Comparison of ENCODE assay signal across 8 cellular contexts in genomic region chr12:74538491-74539258, GRCh38. TPM values are rescaled to one million over a fixed set of nuclear protein-coding genes. Genes with fewer than 3 reads are reported as not detected.
DNase-seq lines count a peak whose midpoint lies in the region; ATAC-seq, FAIRE-seq and TF ChIP-seq lines count a peak whose summit lies in the region.

No MANE protein-coding gene starts in this region.

- H3K4me3 Mint-ChIP-seq in stimulated activated naive B cell treated with anti-CD40 and anti-IgM and Interleukin-4, amounts not matched to agents 10 μg/mL and 1 μg/mL and 100 μg/mL, for 72 hours, result peak overlapping the region; percentile 92

- peaks cover 35% of the 10 kb centered on the region for H3K4me1 ChIP-seq in GM23248 (ENCODE audit: insufficient read depth)
- H3K4me1 ChIP-seq in Panc1 (ENCODE audit: control insufficient read depth, insufficient read depth, low read length), result peaks cover 21% of the 10 kb centered on the region
- H3K4me1 ChIP-seq in K562 (replicated peaks in 1 of 2; ENCODE audit: control insufficient read depth in 2 of 2, insufficient read depth in 2 of 2, low read length in 2 of 2), result peaks cover 8 to 15% of the 10 kb centered on the region in 2 experiments; a peak in 4 of 5 replicates
- peaks cover 27 to 29% of the 10 kb centered on the region in 2 donors for H3K4me1 ChIP-seq in kidney (ENCODE audit: control insufficient read depth in 1 of 2, insufficient read depth in 1 of 2, low read depth in 1 of 2, low read length in 2 of 2)

- H3K9ac ChIP-seq in GM23248, result peak overlapping the region; percentile 99
- peak overlapping the region; percentile 89 to 99 for H3K9ac ChIP-seq in K562 (ENCODE audit: insufficient read depth in 1 of 2, low read depth in 2 of 2, low read length in 2 of 2)
- H3K9ac ChIP-seq in kidney (ENCODE audit: low read length in 2 of 2), result peak overlapping the region; percentile 77 to 97

- H3K36me3 ChIP-seq in GM23248 (ENCODE audit: low read depth), result 0 out of 2 replicates have a peak, but pooled peaks cover 12% of the 10 kb centered on the region
- peaks cover 10% of the 10 kb centered on the region for H3K36me3 ChIP-seq in Panc1 (ENCODE audit: control insufficient read depth, insufficient read depth, low read length)
- peaks cover 43% of the 10 kb centered on the region for H3K36me3 ChIP-seq in K562 (ENCODE audit: control insufficient read depth, insufficient read depth, low read length)
- H3K36me3 ChIP-seq in kidney (ENCODE audit: control insufficient read depth in 1 of 2, insufficient read depth in 2 of 2, low read length in 2 of 2), result peaks cover 0 to 2% of the 10 kb centered on the region in 2 donors

- H3K4me3 ChIP-seq in GM23248 (peak overlapping the region; percentile 95), Panc1 (ENCODE audit: low read depth in 2 of 2, low read length in 2 of 2) (peak overlapping the region; percentile 82 to 99), K562 (peak overlapping the region; percentile 69), kidney (ENCODE audit: low read length in 2 of 2) (peak overlapping the region; percentile 98)

- 29 to 40% methylated on average over 7 of the region's 7 CpGs for WGBS in GM23248 (ENCODE audit: low coverage in 1 of 2, low lambda C conversion rate in 2 of 2, missing lambda C conversion rate in 2 of 2), 2 experiments
- WGBS in K562 (ENCODE audit: insufficient coverage, low coverage, missing lambda C conversion rate), result 3% methylated on average over 7 of the region's 7 CpGs

- no peak for TF ChIP-seq POLR2A in K562 (conservative IDR thresholded peaks at IDR 0.05)

- in situ Hi-C loops in GM23248 (cut with MboI) (no loop called here), Panc1 (cut with HindIII; ENCODE audit: low pct_unique_long_range_greater_than_20kb, low sequenced_read_pairs) (no loop called here), K562 (cut with MboI) (loop anchor here (10.0 to 25.0 kb wide), 2 partner anchors 426 to 524 kb away; no protein-coding TSS in a partner anchor), ACHN (cut with HindIII; ENCODE audit: low pct_ligation_motif_present, low pct_unique_long_range_greater_than_20kb, low sequenced_read_pairs) (no loop called here)

- CTCF ChIA-PET in Panc1 (lab: Charles Lee) (no interaction called here), K562 (lab: Yijun Ruan, JAX; ENCODE audit: low intra/inter-chr PET ratio) (no interaction called here)

- H3K9me1 ChIP-seq in K562 (ENCODE audit: control insufficient read depth, insufficient read depth, low read length), result no peaks in the 10 kb centered on the region

- H3K27me3 Mint-ChIP-seq in stimulated activated naive B cell treated with anti-CD40 and anti-IgM and Interleukin-4, amounts not matched to agents 10 μg/mL and 1 μg/mL and 100 μg/mL, for 72 hours, result no peaks in the 10 kb centered on the region

- no peak for TF ChIP-seq RAD21 in K562 (CRISPR knock-in tag; conservative IDR thresholded peaks at IDR 0.05 in 1 of 2, IDR thresholded peaks at IDR 0.05 in 1 of 2)

- no peak for ATAC-seq in Panc1
- ATAC-seq in K562, result peak; percentile 52
- ATAC-seq in stimulated activated naive B cell treated with anti-CD40 and anti-IgM and Interleukin-4, amounts not matched to agents 10 μg/mL and 1 μg/mL and 100 μg/mL, for 72 hours (replicated peaks), result peak; percentile 16 to 23

- peaks cover 29 to 52% of the 10 kb centered on the region in 2 donors for H3K36me3 Mint-ChIP-seq in stimulated activated naive B cell treated with anti-CD40 and anti-IgM and Interleukin-4, amounts not matched to agents 10 μg/mL and 1 μg/mL and 100 μg/mL, for 72 hours

- POLR2A ChIA-PET in Panc1 (lab: Charles Lee), result interaction anchor here (0.5 kb wide), 1 partner anchor 49 kb away, joined by 10 read pairs; no protein-coding TSS in a partner anchor
- POLR2A ChIA-PET in K562 (lab: Yijun Ruan, JAX), result interaction anchor here (0.6 to 2.6 kb wide), 4 partner anchors 8 to 1065 kb away, joined by 3 to 6 read pairs (median 3); no protein-coding TSS in a partner anchor

- BruUV-seq in Panc1 (replicated peaks; lab: Mats Ljungman, UMichigan) (no TSS peak), K562 (replicated peaks; lab: Mats Ljungman, UMichigan) (no TSS peak)

- FAIRE-seq in K562 (lab: Jason Lieb, UNC), result peak; percentile 64
- FAIRE-seq in kidney (lab: Jason Lieb, UNC), result no peak

- H3K4me1 Mint-ChIP-seq in stimulated activated naive B cell treated with anti-CD40 and anti-IgM and Interleukin-4, amounts not matched to agents 10 μg/mL and 1 μg/mL and 100 μg/mL, for 72 hours, result peaks cover 31 to 55% of the 10 kb centered on the region in 2 donors

- no peak for TF ChIP-seq EP300 in K562 (IDR thresholded peaks at IDR 0.05; ENCODE audit: low read length)

- TF ChIP-seq CTCF in Panc1 (IDR thresholded peaks at IDR 0.05) (no peak), K562 (IDR thresholded peaks at IDR 0.05 in 2 of 3, conservative IDR thresholded peaks at IDR 0.05 in 1 of 3; ENCODE audit: insufficient read depth in 2 of 3, low read depth in 1 of 3, low read length in 3 of 3) (no peak), kidney (IDR thresholded peaks at IDR 0.05; ENCODE audit: borderline replicate concordance, extremely low read depth, insufficient read depth) (no peak)

- peaks cover 7% of the 10 kb centered on the region for H3F3A ChIP-seq in GM23248 (ENCODE audit: insufficient read depth)

- peaks cover 21% of the 10 kb centered on the region; the same call in 1 of the 2 replicates for H4K20me1 ChIP-seq in GM23248 (ENCODE audit: insufficient read depth)
- peaks cover 18% of the 10 kb centered on the region for H4K20me1 ChIP-seq in K562 (replicated peaks; ENCODE audit: control insufficient read depth, insufficient read depth, low read length)

- no peaks in the 10 kb centered on the region for H3K9me2 ChIP-seq in GM23248 (ENCODE audit: insufficient read depth)

- H3K27ac Mint-ChIP-seq in stimulated activated naive B cell treated with anti-CD40 and anti-IgM and Interleukin-4, amounts not matched to agents 10 μg/mL and 1 μg/mL and 100 μg/mL, for 72 hours, result peak overlapping the region; percentile 98

- H3K27me3 ChIP-seq in GM23248 (replicated peaks; ENCODE audit: insufficient read depth), result no peaks in the 10 kb centered on the region
- no peaks in the 10 kb centered on the region for H3K27me3 ChIP-seq in Panc1 (ENCODE audit: control insufficient read depth, insufficient read depth, low read length)
- H3K27me3 ChIP-seq in K562 (ENCODE audit: control insufficient read depth in 2 of 2, insufficient read depth in 2 of 2, low read length in 2 of 2), result no peaks in the 10 kb centered on the region

- H3K9me3 ChIP-seq in GM23248 (ENCODE audit: low read depth), result no peaks in the 10 kb centered on the region
- H3K9me3 ChIP-seq in Panc1 (ENCODE audit: control insufficient read depth, insufficient read depth, low read depth, low read length), result no peaks in the 10 kb centered on the region
- no peaks in the 10 kb centered on the region for H3K9me3 ChIP-seq in K562 (replicated peaks; ENCODE audit: control insufficient read depth, insufficient read depth, low read depth, low read length)
- H3K9me3 ChIP-seq in kidney (ENCODE audit: control insufficient read depth in 1 of 2, low read length in 2 of 2), result no peaks in the 10 kb centered on the region

- peaks cover 0 to 1% of the 10 kb centered on the region in 2 donors for H3K9me3 Mint-ChIP-seq in stimulated activated naive B cell treated with anti-CD40 and anti-IgM and Interleukin-4, amounts not matched to agents 10 μg/mL and 1 μg/mL and 100 μg/mL, for 72 hours

- H3K27ac ChIP-seq in GM23248, result peak overlapping the region; percentile 95
- H3K27ac ChIP-seq in Panc1 (ENCODE audit: low read length), result peak overlapping the region; percentile 86
- peak overlapping the region; percentile 89 for H3K27ac ChIP-seq in K562 (ENCODE audit: extremely low read depth, low read depth, low read length)
- H3K27ac ChIP-seq in kidney (ENCODE audit: low read depth in 2 of 2, low read length in 2 of 2), result peak overlapping the region; percentile 86 to 89

- H2AFZ ChIP-seq in GM23248 (peak overlapping the region; percentile 99), K562 (ENCODE audit: low read depth, low read length) (peak overlapping the region; percentile 73; the same call in 1 of the 2 replicates)

- H3K4me2 ChIP-seq in GM23248 (ENCODE audit: unreplicated experiment) (peak overlapping the region; percentile 98), K562 (ENCODE audit: insufficient read depth, low read length) (peak overlapping the region; percentile 93)

- intact Hi-C loops in Panc1 (cut with micrococcal nuclease; ENCODE audit: unreplicated experiment) (loop anchor here (5.0 kb wide), 1 partner anchor 121 kb away; no protein-coding TSS in a partner anchor), K562 (cut with micrococcal nuclease) (loop anchor here (5.0 kb wide), 1 partner anchor 121 kb away; no protein-coding TSS in a partner anchor), kidney (cut with DNase I) (no loop called here)

- DNase-seq in ELR (ENCODE audit: low read depth) (peak; percentile 33), GM23248 (peak; percentile 40), Panc1 (ENCODE audit: low read depth, low spot score) (no peak), K562 (ENCODE audit: extremely low read depth in 1 of 4, low spot score in 3 of 4) (peak; percentile 9 to 33 (median 14)), kidney (no peak), anterior cingulate cortex (lab: John Stamatoyannopoulos, UW) (no peak), ACHN (no peak)
- DNase-seq in stimulated activated naive B cell treated with anti-CD40 and anti-IgM and Interleukin-4, amounts not matched to agents 10 μg/mL and 1 μg/mL and 100 μg/mL, for 72 hours, result peak; percentile 8

- peaks cover 59% of the 10 kb centered on the region for H3K79me2 ChIP-seq in GM23248 (ENCODE audit: insufficient read depth)
- peaks cover 51% of the 10 kb centered on the region for H3K79me2 ChIP-seq in K562 (ENCODE audit: control insufficient read depth, insufficient read depth, low read length)

RNA-seq across cellular contexts. Expression of gene ATXN7L3B, which starts 1.0 kb away (rescaled TPM):
- 21.4 and 25.2 TPM in 2 replicates for total RNA-seq in GM23248 (2014; rRNA removed; shearing (Covaris generic))
- polyA plus RNA-seq in GM23248 (2016; fragmentation: Nextera tagmentation; extraction: Ambion mirVana) (21.5 and 23.3 TPM in 2 replicates), K562 (2011; rRNA removed) (34.3 and 40.5 TPM in 2 replicates), K562 (2014; fragmentation: Illumina TruSeq; extraction: Trizol) (30.6 and 31.8 TPM in 2 replicates), K562 (2014; fragmentation: Nextera tagmentation; extraction: Ambion mirVana) (10 to 100 TPM; 10.3 to 12.1 TPM), K562 (2014; rRNA removed) (22.9 and 25.1 TPM in 2 replicates), kidney (ENCODE audit: insufficient read depth, low read depth, low replicate concordance) (23.5 TPM)
- total RNA-seq in Panc1 (2021; ENCODE audit: unreplicated experiment) (18.0 TPM), K562 (2014; rRNA removed) (20.4 and 25.3 TPM in 2 replicates), K562 (2014; rRNA removed; fragmentation: Illumina TruSeq; extraction: Trizol) (32.1 and 34.7 TPM in 2 replicates), K562 (2015; rRNA removed; fragmentation: Illumina TruSeq; extraction: Trizol) (30.1 and 31.0 TPM in 2 replicates), K562 (2021) (33.0 and 35.6 TPM in 2 replicates), kidney (35.1 TPM)
- polyA plus RNA-seq in Panc1 (2012; ENCODE audit: insufficient read length), result 10.1 TPM
- 19.7 and 20.5 TPM in 2 replicates for total RNA-seq in K562 (2011; cell fraction: chromatin; rRNA removed; ENCODE audit: low replicate concordance)
- total RNA-seq in K562 (2011; cell fraction: nucleolus; rRNA removed), result 19.6 and 20.2 TPM in 2 replicates
- total RNA-seq in K562 (2011; cell fraction: nucleoplasm; rRNA removed), result 27.8 and 30.8 TPM in 2 replicates
- 15.1 and 30.2 TPM in 2 replicates for polyA plus RNA-seq in K562 (2011; cell fraction: cytosol; rRNA removed)
- 15.7 and 21.1 TPM in 2 replicates for polyA plus RNA-seq in K562 (2011; cell fraction: nucleus; rRNA removed)
- 21.5 and 28.4 TPM in 2 replicates for polyA plus RNA-seq in K562 (2012)
- polyA minus RNA-seq in K562 (2011; rRNA and poly(A)+ RNA removed), result 50.8 and 51.2 TPM in 2 replicates
- 18.2 and 24.0 TPM in 2 replicates for polyA minus RNA-seq in K562 (2011; cell fraction: cytosol; rRNA and poly(A)+ RNA removed)
- 14.1 and 31.0 TPM in 2 replicates for polyA minus RNA-seq in K562 (2011; cell fraction: nucleus; rRNA and poly(A)+ RNA removed)

Comparison
In these comparisons a context has a peak if more than half of its experiments do, and no peak if none do; other contexts are left out.
1. DNase-seq: peak in ELR (single experiment), GM23248 (single experiment), K562 (4 of 4) and stimulated activated naive B cell treated with anti-CD40 and anti-IgM and Interleukin-4, amounts not matched to agents 10 μg/mL and 1 μg/mL and 100 μg/mL, for 72 hours (single experiment); none in Panc1 (single experiment), kidney (single experiment), anterior cingulate cortex (0 of 58) and ACHN (single experiment).
2. Peak in every context shown above with its lines, with median percentiles within 50 percentile points of each other: H3K27ac ChIP-seq, H3K4me3 ChIP-seq and H3K9ac ChIP-seq.